Comparison of ENCODE assay signal across 8 cellular contexts in the genomic region with DNA sequence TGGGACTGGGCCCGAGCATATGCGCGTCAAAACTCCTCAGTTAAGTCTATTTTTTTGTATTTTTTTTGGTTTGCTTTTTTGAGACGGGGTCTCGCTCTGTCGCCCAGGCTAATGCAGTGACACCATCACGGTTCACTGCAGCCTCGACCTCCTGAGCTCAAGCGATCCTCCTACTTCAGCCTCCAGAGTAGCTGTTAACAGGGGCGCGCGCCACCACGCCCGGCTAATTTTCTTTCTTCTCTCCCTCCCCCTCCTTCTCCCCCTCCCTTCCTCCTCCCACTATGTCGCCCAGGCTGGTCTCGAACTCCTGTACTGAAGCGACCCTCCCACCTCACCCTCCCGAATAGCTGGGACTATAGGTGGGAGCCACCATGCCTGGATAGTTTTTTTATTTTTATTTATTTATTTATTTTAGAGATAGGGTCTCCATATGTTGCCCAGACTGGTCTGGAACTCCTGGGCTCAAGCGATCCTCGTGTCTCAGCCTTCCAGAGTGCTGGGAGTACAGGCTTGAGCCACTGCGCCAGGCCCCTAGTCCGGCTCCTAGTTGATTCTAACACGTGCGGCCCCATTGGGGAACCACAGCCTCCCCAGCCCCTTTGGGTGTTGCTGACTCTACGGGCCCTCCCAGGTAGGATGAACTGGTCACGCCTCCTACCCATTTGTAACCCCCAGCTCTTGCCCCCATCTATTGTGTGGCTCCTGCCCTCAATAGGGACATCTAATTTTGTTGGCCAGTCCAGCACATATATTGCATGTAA. TPM values are rescaled to one million over a fixed set of nuclear protein-coding genes. Genes with fewer than 3 reads are reported as not detected.
DNase-seq lines count a peak whose midpoint lies in the region; ATAC-seq, FAIRE-seq and TF ChIP-seq lines count a peak whose summit lies in the region.

No MANE protein-coding gene starts in this region.

- H3K4me1 Mint-ChIP-seq in IgD-negative memory B cell, result peaks cover 10 to 24% (median 20%) of the 10 kb centered on the region in 3 donors

- CTCF ChIA-PET in A549 (lab: Yijun Ruan, JAX), result interaction anchor here (0.6 to 1.0 kb wide), 3 partner anchors 19 to 138 kb away, joined by 3 to 4 read pairs (median 4); a partner anchor contains a TSS

- no peaks in the 10 kb centered on the region for H3K36me3 ChIP-seq in muscle layer of colon (ENCODE audit: insufficient read depth, low read length)

- no peak for ATAC-seq in A549

- H3K9ac ChIP-seq in muscle layer of colon (ENCODE audit: low read length), result no peak overlapping the region

- H3K4me1 ChIP-seq in A549 (peaks cover 27% of the 10 kb centered on the region), muscle layer of colon (ENCODE audit: insufficient read depth, low read length) (peaks cover 27% of the 10 kb centered on the region)

- peak overlapping the region; percentile 98 to 100 (median 99) for H3K27ac Mint-ChIP-seq in IgD-negative memory B cell

- no peak for TF ChIP-seq RAD21 in A549 (conservative IDR thresholded peaks at IDR 0.05 in 1 of 2, IDR thresholded peaks at IDR 0.05 in 1 of 2)

- peak overlapping the region; percentile 64 for H3K4me3 ChIP-seq in A549
- H3K4me3 ChIP-seq in choroid plexus epithelial cell (ENCODE audit: low read depth, low read length), result peak overlapping the region; percentile 77
- H3K4me3 ChIP-seq in muscle layer of colon (ENCODE audit: low read depth in 1 of 2, low read length in 2 of 2), result peak overlapping the region; percentile 85 to 91

- DNase-seq in A549 (ENCODE audit: low read depth in 1 of 2, low spot score in 1 of 2) (no peak), choroid plexus epithelial cell (ENCODE audit: low read depth) (no peak), NOMO-1 treated with DMSO at 0.1 percent for 48 hours (lab: John Stamatoyannopoulos, UW; ENCODE audit: unreplicated experiment) (no peak), HT-29 (ENCODE audit: low spot score) (no peak), 8988T (no peak), SW 1271 (lab: John Stamatoyannopoulos, UW) (no peak)

- peak overlapping the region; percentile 82 for H3K4me2 ChIP-seq in A549

- no peaks in the 10 kb centered on the region for H3K27me3 ChIP-seq in muscle layer of colon (ENCODE audit: control insufficient read depth in 1 of 2, insufficient read depth in 2 of 2, low read length in 2 of 2)

- TF ChIP-seq EP300 in A549 (IDR thresholded peaks at IDR 0.05), result no peak

- no peak for TF ChIP-seq CTCF in A549 (IDR thresholded peaks at IDR 0.05)
- no peak for TF ChIP-seq CTCF in choroid plexus epithelial cell (conservative IDR thresholded peaks at IDR 0.05; ENCODE audit: low read depth, low read length)

- H3K4me3 Mint-ChIP-seq in IgD-negative memory B cell, result peak overlapping the region; percentile 92 to 98 (median 96)

- H3K9me3 ChIP-seq in A549 (no peaks in the 10 kb centered on the region), muscle layer of colon (ENCODE audit: low read length) (no peaks in the 10 kb centered on the region)

- WGBS in A549 (ENCODE audit: missing lambda C conversion rate), result 20% methylated on average over 26 of the region's 26 CpGs

- no peaks in the 10 kb centered on the region for H3K27me3 Mint-ChIP-seq in IgD-negative memory B cell

- peak overlapping the region; percentile 73 to 97 for H3K27ac ChIP-seq in A549
- H3K27ac ChIP-seq in muscle layer of colon (ENCODE audit: low read depth, low read length), result peak overlapping the region; percentile 75

- POLR2A ChIA-PET in A549 (lab: Yijun Ruan, JAX), result interaction anchor here (0.6 to 1.9 kb wide), 5 partner anchors 19 to 138 kb away, joined by 3 to 28 read pairs (median 4); a partner anchor contains a TSS

- no peak; the same call in 1 of the 2 replicates for TF ChIP-seq POLR2A in A549 (IDR thresholded peaks at IDR 0.05; ENCODE audit: low read length)

- no peaks in the 10 kb centered on the region for H3K36me3 Mint-ChIP-seq in IgD-negative memory B cell

- no peaks in the 10 kb centered on the region for H3K9me3 Mint-ChIP-seq in IgD-negative memory B cell

- no peak for FAIRE-seq in A549 (lab: Jason Lieb, UNC)

TF ChIP-seq in A549, 52 proteins besides CTCF, POLR2A, EP300 and RAD21 (continues in another document):
- TF ChIP-seq PHF8 (IDR thresholded peaks at IDR 0.05; ENCODE audit: borderline replicate concordance, low read depth) (no peak; the same call in 1 of the 2 replicates), NFE2L2 (conservative IDR thresholded peaks at IDR 0.05; ENCODE audit: low read length) (no peak), SMC3 (IDR thresholded peaks at IDR 0.05) (no peak), SREBF2 (IDR thresholded peaks at IDR 0.05) (no peak), RARB (CRISPR knock-in tag; IDR thresholded peaks at IDR 0.05) (no peak), ZC3H11A (IDR thresholded peaks at IDR 0.05) (no peak), GATA3 (IDR thresholded peaks at IDR 0.05; ENCODE audit: borderline replicate concordance) (no peak), TFCP2L1 (CRISPR knock-in tag; IDR thresholded peaks at IDR 0.05) (no peak), EHMT2 (IDR thresholded peaks at IDR 0.05; ENCODE audit: low read depth) (no peak)
- TF ChIP-seq, protein P1, sequence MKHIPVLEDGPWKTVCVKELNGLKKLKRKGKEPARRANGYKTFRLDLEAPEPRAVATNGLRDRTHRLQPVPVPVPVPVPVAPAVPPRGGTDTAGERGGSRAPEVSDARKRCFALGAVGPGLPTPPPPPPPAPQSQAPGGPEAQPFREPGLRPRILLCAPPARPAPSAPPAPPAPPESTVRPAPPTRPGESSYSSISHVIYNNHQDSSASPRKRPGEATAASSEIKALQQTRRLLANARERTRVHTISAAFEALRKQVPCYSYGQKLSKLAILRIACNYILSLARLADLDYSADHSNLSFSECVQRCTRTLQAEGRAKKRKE (CRISPR knock-in tag; IDR thresholded peaks at IDR 0.05; ENCODE audit: low read depth), result no peak
- TF ChIP-seq, protein P2, sequence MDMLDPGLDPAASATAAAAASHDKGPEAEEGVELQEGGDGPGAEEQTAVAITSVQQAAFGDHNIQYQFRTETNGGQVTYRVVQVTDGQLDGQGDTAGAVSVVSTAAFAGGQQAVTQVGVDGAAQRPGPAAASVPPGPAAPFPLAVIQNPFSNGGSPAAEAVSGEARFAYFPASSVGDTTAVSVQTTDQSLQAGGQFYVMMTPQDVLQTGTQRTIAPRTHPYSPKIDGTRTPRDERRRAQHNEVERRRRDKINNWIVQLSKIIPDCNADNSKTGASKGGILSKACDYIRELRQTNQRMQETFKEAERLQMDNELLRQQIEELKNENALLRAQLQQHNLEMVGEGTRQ (IDR thresholded peaks at IDR 0.05), result no peak
- TF ChIP-seq, protein P3, sequence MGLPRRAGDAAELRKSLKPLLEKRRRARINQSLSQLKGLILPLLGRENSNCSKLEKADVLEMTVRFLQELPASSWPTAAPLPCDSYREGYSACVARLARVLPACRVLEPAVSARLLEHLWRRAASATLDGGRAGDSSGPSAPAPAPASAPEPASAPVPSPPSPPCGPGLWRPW (IDR thresholded peaks at IDR 0.05), result no peak

RNA-seq across cellular contexts. Expression of a gene that starts 0.8 kb away (rescaled TPM):
- polyA plus RNA-seq in A549 (2011; rRNA removed) (0.70 and 0.74 TPM in 2 replicates), A549 (2017; fragmentation: RNase III; extraction: RNeasy Plus Mini Kit Qiagen cat#74134 plus additional on column Dnase treatment) (0.62 to 1.1 TPM (median 1.0 TPM) in 3 replicates), IgD-negative memory B cell (8.0 TPM)
- 0.93 and 1.6 TPM in 2 replicates for polyA plus RNA-seq in A549 (2012; cell fraction: cytosol; rRNA removed)
- 2.0 and 2.4 TPM in 2 replicates for polyA plus RNA-seq in A549 (2012; cell fraction: nucleus; rRNA removed)
- 0.29 and 0.41 TPM in 2 replicates for polyA minus RNA-seq in A549 (2011; rRNA and poly(A)+ RNA removed)
- 8.3 and 10.4 TPM in 2 replicates for total RNA-seq in HT-29 (2014; rRNA removed; shearing (Covaris generic))

RNA-seq across cellular contexts. Expression of a gene that starts 5.4 kb away (rescaled TPM):
- 2,475 and 2,940 TPM in 2 replicates for polyA plus RNA-seq in A549 (2011; rRNA removed)
- polyA plus RNA-seq in A549 (2012; cell fraction: cytosol; rRNA removed), result 6,321 and 6,544 TPM in 2 replicates
- polyA plus RNA-seq in A549 (2012; cell fraction: nucleus; rRNA removed), result 4,034 and 5,125 TPM in 2 replicates
- 2,123 to 2,259 TPM (median 2,149 TPM) in 3 replicates for polyA plus RNA-seq in A549 (2017; fragmentation: RNase III; extraction: RNeasy Plus Mini Kit Qiagen cat#74134 plus additional on column Dnase treatment)
- 2,205 and 2,566 TPM in 2 replicates for polyA minus RNA-seq in A549 (2011; rRNA and poly(A)+ RNA removed)
- polyA plus RNA-seq in IgD-negative memory B cell, result 1,545 TPM
- 5,822 and 6,132 TPM in 2 replicates for total RNA-seq in HT-29 (2014; rRNA removed; shearing (Covaris generic))

RNA-seq across cellular contexts. Expression of a gene that starts 13.8 kb away (rescaled TPM):
- polyA plus RNA-seq in A549 (2011; rRNA removed) (not detected in 2 replicates), A549 (2017; fragmentation: RNase III; extraction: RNeasy Plus Mini Kit Qiagen cat#74134 plus additional on column Dnase treatment) (not detected in 3 replicates), IgD-negative memory B cell (not detected)
- polyA plus RNA-seq in A549 (2012; cell fraction: cytosol; rRNA removed), result 0.04 and 0.11 TPM in 2 replicates
- 1.2 and 1.3 TPM in 2 replicates for polyA plus RNA-seq in A549 (2012; cell fraction: nucleus; rRNA removed)
- polyA minus RNA-seq in A549 (2011; rRNA and poly(A)+ RNA removed), result not detected in 2 replicates
- total RNA-seq in HT-29 (2014; rRNA removed; shearing (Covaris generic)), result 0.58 and 0.99 TPM in 2 replicates

RNA-seq across cellular contexts. Expression of a gene that starts 19.1 kb away (rescaled TPM):
- polyA plus RNA-seq in A549 (2011; rRNA removed) (1.1 and 1.4 TPM in 2 replicates), A549 (2017; fragmentation: RNase III; extraction: RNeasy Plus Mini Kit Qiagen cat#74134 plus additional on column Dnase treatment) (1.6 to 2.4 TPM (median 2.0 TPM) in 3 replicates), IgD-negative memory B cell (2.1 TPM)
- polyA plus RNA-seq in A549 (2012; cell fraction: cytosol; rRNA removed), result 1.2 and 1.9 TPM in 2 replicates
- 8.8 and 15.6 TPM in 2 replicates for polyA plus RNA-seq in A549 (2012; cell fraction: nucleus; rRNA removed)
- polyA minus RNA-seq in A549 (2011; rRNA and poly(A)+ RNA removed), result 2.1 and 4.2 TPM in 2 replicates
- 2.0 and 6.0 TPM in 2 replicates for total RNA-seq in HT-29 (2014; rRNA removed; shearing (Covaris generic))

RNA-seq across cellular contexts. Expression of a gene that starts 26.8 kb away (rescaled TPM):
- 18.2 and 21.2 TPM in 2 replicates for polyA plus RNA-seq in A549 (2011; rRNA removed)
- polyA plus RNA-seq in A549 (2012; cell fraction: cytosol; rRNA removed), result 13.7 and 16.6 TPM in 2 replicates
- polyA plus RNA-seq in A549 (2012; cell fraction: nucleus; rRNA removed), result 14.3 and 17.3 TPM in 2 replicates
- polyA plus RNA-seq in A549 (2017; fragmentation: RNase III; extraction: RNeasy Plus Mini Kit Qiagen cat#74134 plus additional on column Dnase treatment), result 13.6 to 15.6 TPM (median 14.8 TPM) in 3 replicates
- polyA minus RNA-seq in A549 (2011; rRNA and poly(A)+ RNA removed), result 26.7 and 26.9 TPM in 2 replicates
- polyA plus RNA-seq in IgD-negative memory B cell, result 3.5 TPM
- 26.6 and 33.1 TPM in 2 replicates for total RNA-seq in HT-29 (2014; rRNA removed; shearing (Covaris generic))
